ENCODE assay signal across 30 cellular contexts in the genomic region with DNA sequence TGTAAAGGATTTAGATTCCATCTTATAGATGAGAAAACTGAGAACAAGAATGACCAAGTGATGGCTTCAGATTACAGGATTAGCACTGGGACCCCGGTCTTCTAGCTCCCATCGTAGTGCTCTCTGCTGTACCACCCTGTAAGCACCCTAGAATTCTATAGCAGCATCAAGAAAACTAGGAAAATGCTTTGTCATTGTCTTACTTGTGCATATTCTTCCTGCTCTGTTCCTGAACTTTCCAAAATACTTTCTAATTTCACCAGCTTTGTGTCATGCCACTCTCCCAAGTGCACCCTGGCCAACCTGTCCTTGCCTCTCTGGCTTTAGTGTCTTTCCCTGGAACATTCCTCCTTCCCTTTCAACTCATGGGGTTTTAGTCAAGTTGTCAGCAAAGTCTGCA. TPM values are rescaled to one million over a fixed set of nuclear protein-coding genes. Genes with fewer than 3 reads are reported as not detected.
"Had no signal": no experiment of that assay in that cellular context is flagged by ENCODE, and none has a peak within 500 bp of the region (broad histone marks: within the 10 kb centered on the region; RNA-seq: fewer than 3 reads in every experiment).

No MANE protein-coding gene starts in this region.

- H3K4me1 ChIP-seq: colonic mucosa, esophagus muscularis mucosa, esophagus squamous epithelium, foreskin keratinocyte, gastrocnemius medialis, heart left ventricle, heart right ventricle had no signal

- H3K4me3 ChIP-seq: colonic mucosa, coronary artery, dorsolateral prefrontal cortex, esophagus muscularis mucosa, esophagus squamous epithelium, gastrocnemius medialis, gastroesophageal sphincter, heart left ventricle, heart right ventricle, hepatocyte had no signal

- H3K27ac Mint-ChIP-seq: dendritic cell treated with granulocyte-macrophage colony-stimulating factor and Interleukin-4, amounts not matched to agents 40 ng/mL and 50 ng/mL, for 4 days; effector memory CD8-positive, alpha-beta T cell; endodermal cell had no signal

- H3K9me3 ChIP-seq: colonic mucosa, esophagus muscularis mucosa, esophagus squamous epithelium, gastrocnemius medialis, gastroesophageal sphincter, heart left ventricle, heart right ventricle had no signal

- H3K36me3 ChIP-seq: colonic mucosa, esophagus muscularis mucosa, esophagus squamous epithelium, gastrocnemius medialis, gastroesophageal sphincter, heart left ventricle, heart right ventricle had no signal

- H3K9me3 Mint-ChIP-seq: dendritic cell treated with granulocyte-macrophage colony-stimulating factor and Interleukin-4, amounts not matched to agents 40 ng/mL and 50 ng/mL, for 4 days; effector memory CD8-positive, alpha-beta T cell; endodermal cell had no signal

- H3K4me3 Mint-ChIP-seq: dendritic cell treated with granulocyte-macrophage colony-stimulating factor and Interleukin-4, amounts not matched to agents 40 ng/mL and 50 ng/mL, for 4 days; effector memory CD8-positive, alpha-beta T cell; endodermal cell had no signal

- H3K27me3 ChIP-seq: colonic mucosa had no signal

- H2AFZ ChIP-seq: hepatocyte had no signal

- FAIRE-seq: endometrium, endothelial cell of umbilical vein, frontal cortex had no signal

- H3K27ac ChIP-seq: colonic mucosa, coronary artery, dorsolateral prefrontal cortex, epithelial cell of prostate, esophagus muscularis mucosa, esophagus squamous epithelium, foreskin keratinocyte, gastrocnemius medialis, gastroesophageal sphincter, heart left ventricle, heart right ventricle, hepatocyte had no signal

- H3K4me2 ChIP-seq: hepatocyte had no signal

- H3K79me2 ChIP-seq: hepatocyte had no signal

- ATAC-seq: effector memory CD8-positive, alpha-beta T cell; esophagus mucosa; foreskin keratinocyte; gastrocnemius medialis; gastroesophageal sphincter; heart left ventricle; heart right ventricle had no signal

- DNase-seq: colonic mucosa; cortex of kidney; dermis blood vessel endothelial cell; dorsolateral prefrontal cortex; effector CD4-positive, alpha-beta T cell; effector CD8-positive, alpha-beta T cell; effector memory CD4-positive, alpha-beta T cell; effector memory CD8-positive, alpha-beta T cell; endodermal cell; erythroblast; esophagus squamous epithelium; foreskin fibroblast; foreskin keratinocyte; foreskin melanocyte; gastrocnemius medialis; glutamatergic neuron; head of caudate nucleus; heart left ventricle; heart right ventricle had no signal

RNA-seq across cellular contexts. Expression of a gene that starts 39.1 kb away (rescaled TPM):
- total RNA-seq: esophagus mucosa, esophagus squamous epithelium, gastrocnemius medialis had no signal
- polyA plus RNA-seq: esophagus, heart left ventricle had no signal
